ENCODE assay signal across 1 cellular context in the genomic region with DNA sequence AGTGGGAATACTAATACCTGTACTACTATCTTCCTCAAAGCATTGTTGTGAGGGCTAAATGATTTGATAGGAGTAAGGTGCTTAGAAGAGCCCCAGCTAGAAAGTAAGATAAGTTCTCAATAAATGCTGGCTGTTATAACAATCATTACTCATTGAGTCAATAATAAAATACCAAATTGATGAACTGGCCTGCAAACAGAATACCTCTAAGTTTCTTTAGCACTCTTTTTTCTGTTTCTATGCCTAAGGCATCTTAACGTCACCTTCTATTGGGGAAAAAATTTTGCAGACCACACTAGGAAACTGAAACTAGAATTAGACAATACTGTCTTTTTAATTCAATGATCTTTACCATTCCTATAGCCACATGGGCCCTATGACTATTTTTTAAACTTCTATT.
TF ChIP-seq lines count a peak whose summit lies in the region.

No MANE protein-coding gene starts in this region.

TF ChIP-seq in GM12878, 131 proteins besides CTCF, POLR2A, EP300 and RAD21 (continued from another document):
- TF ChIP-seq RBBP5 (conservative IDR thresholded peaks at IDR 0.05) (no peak), GABPA (IDR thresholded peaks at IDR 0.05; ENCODE audit: low read depth) (no peak), ASH2L (IDR thresholded peaks at IDR 0.05; ENCODE audit: borderline replicate concordance, low read depth) (no peak), PAX5 (IDR thresholded peaks at IDR 0.05; ENCODE audit: borderline replicate concordance, low read depth, low read length) (no peak), IRF4 (IDR thresholded peaks at IDR 0.05; ENCODE audit: low read depth, low read length) (no peak)
- TF ChIP-seq, protein P1, sequence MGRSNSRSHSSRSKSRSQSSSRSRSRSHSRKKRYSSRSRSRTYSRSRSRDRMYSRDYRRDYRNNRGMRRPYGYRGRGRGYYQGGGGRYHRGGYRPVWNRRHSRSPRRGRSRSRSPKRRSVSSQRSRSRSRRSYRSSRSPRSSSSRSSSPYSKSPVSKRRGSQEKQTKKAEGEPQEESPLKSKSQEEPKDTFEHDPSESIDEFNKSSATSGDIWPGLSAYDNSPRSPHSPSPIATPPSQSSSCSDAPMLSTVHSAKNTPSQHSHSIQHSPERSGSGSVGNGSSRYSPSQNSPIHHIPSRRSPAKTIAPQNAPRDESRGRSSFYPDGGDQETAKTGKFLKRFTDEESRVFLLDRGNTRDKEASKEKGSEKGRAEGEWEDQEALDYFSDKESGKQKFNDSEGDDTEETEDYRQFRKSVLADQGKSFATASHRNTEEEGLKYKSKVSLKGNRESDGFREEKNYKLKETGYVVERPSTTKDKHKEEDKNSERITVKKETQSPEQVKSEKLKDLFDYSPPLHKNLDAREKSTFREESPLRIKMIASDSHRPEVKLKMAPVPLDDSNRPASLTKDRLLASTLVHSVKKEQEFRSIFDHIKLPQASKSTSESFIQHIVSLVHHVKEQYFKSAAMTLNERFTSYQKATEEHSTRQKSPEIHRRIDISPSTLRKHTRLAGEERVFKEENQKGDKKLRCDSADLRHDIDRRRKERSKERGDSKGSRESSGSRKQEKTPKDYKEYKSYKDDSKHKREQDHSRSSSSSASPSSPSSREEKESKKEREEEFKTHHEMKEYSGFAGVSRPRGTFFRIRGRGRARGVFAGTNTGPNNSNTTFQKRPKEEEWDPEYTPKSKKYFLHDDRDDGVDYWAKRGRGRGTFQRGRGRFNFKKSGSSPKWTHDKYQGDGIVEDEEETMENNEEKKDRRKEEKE (IDR thresholded peaks at IDR 0.05): no peak
- TF ChIP-seq, protein P2, sequence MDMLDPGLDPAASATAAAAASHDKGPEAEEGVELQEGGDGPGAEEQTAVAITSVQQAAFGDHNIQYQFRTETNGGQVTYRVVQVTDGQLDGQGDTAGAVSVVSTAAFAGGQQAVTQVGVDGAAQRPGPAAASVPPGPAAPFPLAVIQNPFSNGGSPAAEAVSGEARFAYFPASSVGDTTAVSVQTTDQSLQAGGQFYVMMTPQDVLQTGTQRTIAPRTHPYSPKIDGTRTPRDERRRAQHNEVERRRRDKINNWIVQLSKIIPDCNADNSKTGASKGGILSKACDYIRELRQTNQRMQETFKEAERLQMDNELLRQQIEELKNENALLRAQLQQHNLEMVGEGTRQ (IDR thresholded peaks at IDR 0.05; ENCODE audit: borderline replicate concordance, low read depth, low read length): no peak
TF ChIP-seq in GM12878: peak in this region for 0.
